Comparison of ENCODE assay signal across 18 cellular contexts in genomic region chr3:188890572-188891270, GRCh38.
DNase-seq lines count a peak whose midpoint lies in the region; TF ChIP-seq lines count a peak whose summit lies in the region.
"Had no signal": no experiment of that assay in that cellular context is flagged by ENCODE, and none has a peak within 500 bp of the region (broad histone marks: within the 10 kb centered on the region; RNA-seq: fewer than 3 reads in every experiment).

No MANE protein-coding gene starts in this region.

- TF ChIP-seq CTCF in SK-N-SH (IDR thresholded peaks at IDR 0.05) (no peak), fibroblast of lung (conservative IDR thresholded peaks at IDR 0.05 in 1 of 2, IDR thresholded peaks at IDR 0.05 in 1 of 2; ENCODE audit: low read depth in 1 of 2, low read length in 2 of 2) (no peak), spleen (IDR thresholded peaks at IDR 0.05 in 8 of 11, conservative IDR thresholded peaks at IDR 0.05 in 3 of 11) (no peak), right atrium auricular region (IDR thresholded peaks at IDR 0.05) (no peak)

- no peak overlapping the region for H3K9ac ChIP-seq in GM23248
- H3K9ac ChIP-seq in SK-N-SH = no peak overlapping the region
- no peak overlapping the region for H3K9ac ChIP-seq in fibroblast of lung (ENCODE audit: insufficient read depth, low read length)

- no peak for TF ChIP-seq RAD21 in SK-N-SH (IDR thresholded peaks at IDR 0.05; ENCODE audit: low read length)

- TF ChIP-seq EP300 in SK-N-SH (IDR thresholded peaks at IDR 0.05; ENCODE audit: borderline replicate concordance in 1 of 2, low read depth in 1 of 2, low read length in 1 of 2) = peak in 1 of 2 experiments; percentile 41; a peak in 1 of 4 replicates

- H3K36me3 ChIP-seq in GM23248 (ENCODE audit: low read depth) (no peaks in the 10 kb centered on the region), SK-N-SH (replicated peaks in 1 of 2; ENCODE audit: control insufficient read depth in 1 of 2, insufficient read depth in 2 of 2, low read length in 1 of 2) (peaks cover 0 to 25% of the 10 kb centered on the region in 2 experiments), fibroblast of lung (ENCODE audit: control insufficient read depth, insufficient read depth, low read length) (peaks cover 3% of the 10 kb centered on the region), spleen (peaks cover 0 to 22% (median 2%) of the 10 kb centered on the region in 6 donors), right atrium auricular region (no peaks in the 10 kb centered on the region)
- H3K36me3 ChIP-seq: lower lobe of right lung had no signal

- intact Hi-C loops in spleen (cut with DNase I; ENCODE audit: low total_unique reads) = no loop called here

- POLR2A ChIA-PET in SK-N-SH (lab: Yijun Ruan, JAX) = no interaction called here

- H3K27ac ChIP-seq in GM23248 (no peak overlapping the region), SK-N-SH (ENCODE audit: low read depth in 2 of 2, low read length in 1 of 2) (peak overlapping the region in 1 of 2 experiments; percentile 83; a peak in 2 of 4 replicates), fibroblast of lung (ENCODE audit: insufficient read depth, low read length) (no peak overlapping the region), spleen (no peak overlapping the region), right atrium auricular region (no peak overlapping the region)
- H3K27ac ChIP-seq: body of pancreas, epithelial cell of prostate, lower lobe of right lung, VCaP had no signal

- H3K27me3 ChIP-seq in GM23248 (replicated peaks; ENCODE audit: insufficient read depth) (no peaks in the 10 kb centered on the region), SK-N-SH (ENCODE audit: insufficient read depth) (no peaks in the 10 kb centered on the region), fibroblast of lung (ENCODE audit: control insufficient read depth, insufficient read depth, low read length) (no peaks in the 10 kb centered on the region), spleen (replicated peaks in 1 of 7) (no peaks in the 10 kb centered on the region), right atrium auricular region (no peaks in the 10 kb centered on the region)
- H3K27me3 ChIP-seq: body of pancreas had no signal

- H2AFZ ChIP-seq in GM23248 (no peak overlapping the region), SK-N-SH (ENCODE audit: low read depth) (no peak overlapping the region), fibroblast of lung (ENCODE audit: low read length) (no peak overlapping the region)

- 60 to 68% methylated on average over 2 of the region's 2 CpGs for WGBS in GM23248 (ENCODE audit: low coverage in 1 of 2, low lambda C conversion rate in 2 of 2, missing lambda C conversion rate in 2 of 2), 2 experiments
- WGBS in SK-N-SH (ENCODE audit: low lambda C conversion rate) = 44% methylated on average over 2 of the region's 2 CpGs
- WGBS in spleen, 5 donors = 89 to 98% (median 94%) methylated on average over 2 of the region's 2 CpGs

- H3K9me2 ChIP-seq in GM23248 (ENCODE audit: insufficient read depth) (no peaks in the 10 kb centered on the region; the same call in 1 of the 2 replicates), SK-N-SH (no peaks in the 10 kb centered on the region)

- H3F3A ChIP-seq in GM23248 (ENCODE audit: insufficient read depth) (no peaks in the 10 kb centered on the region), SK-N-SH (replicated peaks; ENCODE audit: insufficient read depth) (peaks cover 8% of the 10 kb centered on the region)

- H3K9me3 ChIP-seq in GM23248 (ENCODE audit: low read depth) = no peaks in the 10 kb centered on the region
- H3K9me3 ChIP-seq in SK-N-SH = no peaks in the 10 kb centered on the region
- H3K9me3 ChIP-seq in fibroblast of lung (ENCODE audit: control insufficient read depth, insufficient read depth, low read depth, low read length) = no peaks in the 10 kb centered on the region
- no peaks in the 10 kb centered on the region for H3K9me3 ChIP-seq in spleen
- no peaks in the 10 kb centered on the region for H3K9me3 ChIP-seq in right atrium auricular region
- H3K9me3 ChIP-seq: body of pancreas, lower lobe of right lung had no signal

- H3K79me2 ChIP-seq in GM23248 (ENCODE audit: insufficient read depth) (no peaks in the 10 kb centered on the region), SK-N-SH (ENCODE audit: insufficient read depth) (no peaks in the 10 kb centered on the region), fibroblast of lung (ENCODE audit: control insufficient read depth, insufficient read depth, low read length) (no peaks in the 10 kb centered on the region)

- DNase-seq in GM23248 (peak; percentile 56), SK-N-SH (no peak), fibroblast of lung (ENCODE audit: low read depth in 2 of 2) (peak; percentile 71 to 89), spleen (no peak), right atrium auricular region (ENCODE audit: low spot score) (no peak), 8988T (no peak)
- DNase-seq in stimulated activated naive CD4-positive, alpha-beta T cell (lab: John Stamatoyannopoulos, UW) = no peak
- DNase-seq: activated CD4-positive, alpha-beta T cell treated with anti-CD3 and anti-CD28 coated beads, Interleukin-2, amount 50 U/mL, for 48 hours; activated naive CD4-positive, alpha-beta T cell treated with Interleukin-2 at 50 U/mL for 16 hours; body of pancreas; head of caudate nucleus; immature natural killer cell; lower lobe of right lung; NCI-H1694; NCI-H446 treated with DMSO at 0.1 percent for 48 hours; stimulated activated CD4-positive, alpha-beta T cell treated with anti-CD3 and anti-CD28 coated beads, Interleukin-4, amount 100 ng/mL, for 4 hours had no signal

- H3K4me1 ChIP-seq in GM23248 (ENCODE audit: insufficient read depth) = peaks cover 22% of the 10 kb centered on the region
- H3K4me1 ChIP-seq in SK-N-SH (ENCODE audit: control insufficient read depth in 1 of 2, insufficient read depth in 2 of 2, low read depth in 1 of 2, low read length in 1 of 2) = peaks cover 0 to 14% of the 10 kb centered on the region in 2 experiments; a peak in 2 of 4 replicates
- peaks cover 4% of the 10 kb centered on the region for H3K4me1 ChIP-seq in fibroblast of lung (ENCODE audit: control insufficient read depth, extremely low read depth, insufficient read depth, low read length)
- H3K4me1 ChIP-seq in spleen = no peaks in the 10 kb centered on the region
- peaks cover 0 to 17% of the 10 kb centered on the region in 2 donors for H3K4me1 ChIP-seq in right atrium auricular region
- H3K4me1 ChIP-seq: body of pancreas, lower lobe of right lung had no signal

- H4K20me1 ChIP-seq in GM23248 (ENCODE audit: insufficient read depth) (no peaks in the 10 kb centered on the region), SK-N-SH (ENCODE audit: insufficient read depth) (no peaks in the 10 kb centered on the region), fibroblast of lung (ENCODE audit: control insufficient read depth, extremely low read depth, insufficient read depth, low read length) (no peaks in the 10 kb centered on the region)

- in situ Hi-C loops in GM23248 (cut with MboI) = no loop called here

- H3K4me3 ChIP-seq in GM23248 (no peak overlapping the region), SK-N-SH (ENCODE audit: low read depth in 2 of 2, low read length in 1 of 2) (no peak overlapping the region), fibroblast of lung (replicated peaks in 1 of 4; ENCODE audit: control extremely low read depth in 1 of 4, insufficient read depth in 1 of 4, low read depth in 3 of 4, low read length in 4 of 4) (no peak overlapping the region), spleen (no peak overlapping the region), right atrium auricular region (no peak overlapping the region)
- H3K4me3 ChIP-seq: body of pancreas, lower lobe of right lung had no signal

- H3K4me2 ChIP-seq in GM23248 (ENCODE audit: unreplicated experiment) (no peak overlapping the region), SK-N-SH (no peak overlapping the region), fibroblast of lung (ENCODE audit: extremely low read depth, insufficient read depth, low read length) (no peak overlapping the region)

- CTCF ChIA-PET in SK-N-SH (lab: Yijun Ruan, JAX) = no interaction called here

- no peak for TF ChIP-seq POLR2A in spleen (IDR thresholded peaks at IDR 0.05)

TF ChIP-seq in SK-N-SH, 30 proteins besides CTCF, POLR2A, EP300 and RAD21 (continues in another document):
- TF ChIP-seq MEF2A (IDR thresholded peaks at IDR 0.05; ENCODE audit: borderline replicate concordance, low read depth) = no peak
- TF ChIP-seq RCOR1 (IDR thresholded peaks at IDR 0.05; ENCODE audit: low read length) = no peak
- TF ChIP-seq TEAD4 (IDR thresholded peaks at IDR 0.05; ENCODE audit: borderline replicate concordance, insufficient read depth) = 0 out of 2 replicates have a peak, but pooled peaks have one; percentile 45
- peak; percentile 82 for TF ChIP-seq TCF12 (IDR thresholded peaks at IDR 0.05)
- TF ChIP-seq, protein P1, sequence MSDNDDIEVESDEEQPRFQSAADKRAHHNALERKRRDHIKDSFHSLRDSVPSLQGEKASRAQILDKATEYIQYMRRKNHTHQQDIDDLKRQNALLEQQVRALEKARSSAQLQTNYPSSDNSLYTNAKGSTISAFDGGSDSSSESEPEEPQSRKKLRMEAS (IDR thresholded peaks at IDR 0.05; ENCODE audit: low read depth) = peak; percentile 22; the same call in 1 of the 2 replicates
- TF ChIP-seq FOSL2 (IDR thresholded peaks at IDR 0.05; ENCODE audit: borderline replicate concordance, low read depth) = peak; percentile 80; the same call in 1 of the 2 replicates
- peak; percentile 17; the same call in 1 of the 2 replicates for TF ChIP-seq NFIC (IDR thresholded peaks at IDR 0.05; ENCODE audit: borderline replicate concordance)

Comparison
In these comparisons a context has a peak if more than half of its experiments do, and no peak if none do; other contexts are left out.
1. DNase-seq: peak in GM23248 (single experiment) and fibroblast of lung (2 of 2); none in SK-N-SH (single experiment), spleen (single experiment), right atrium auricular region (single experiment), stimulated activated naive CD4-positive, alpha-beta T cell (0 of 6) and 8988T (single experiment).